Comparison of ENCODE assay signal across 5 cellular contexts in the genomic region with DNA sequence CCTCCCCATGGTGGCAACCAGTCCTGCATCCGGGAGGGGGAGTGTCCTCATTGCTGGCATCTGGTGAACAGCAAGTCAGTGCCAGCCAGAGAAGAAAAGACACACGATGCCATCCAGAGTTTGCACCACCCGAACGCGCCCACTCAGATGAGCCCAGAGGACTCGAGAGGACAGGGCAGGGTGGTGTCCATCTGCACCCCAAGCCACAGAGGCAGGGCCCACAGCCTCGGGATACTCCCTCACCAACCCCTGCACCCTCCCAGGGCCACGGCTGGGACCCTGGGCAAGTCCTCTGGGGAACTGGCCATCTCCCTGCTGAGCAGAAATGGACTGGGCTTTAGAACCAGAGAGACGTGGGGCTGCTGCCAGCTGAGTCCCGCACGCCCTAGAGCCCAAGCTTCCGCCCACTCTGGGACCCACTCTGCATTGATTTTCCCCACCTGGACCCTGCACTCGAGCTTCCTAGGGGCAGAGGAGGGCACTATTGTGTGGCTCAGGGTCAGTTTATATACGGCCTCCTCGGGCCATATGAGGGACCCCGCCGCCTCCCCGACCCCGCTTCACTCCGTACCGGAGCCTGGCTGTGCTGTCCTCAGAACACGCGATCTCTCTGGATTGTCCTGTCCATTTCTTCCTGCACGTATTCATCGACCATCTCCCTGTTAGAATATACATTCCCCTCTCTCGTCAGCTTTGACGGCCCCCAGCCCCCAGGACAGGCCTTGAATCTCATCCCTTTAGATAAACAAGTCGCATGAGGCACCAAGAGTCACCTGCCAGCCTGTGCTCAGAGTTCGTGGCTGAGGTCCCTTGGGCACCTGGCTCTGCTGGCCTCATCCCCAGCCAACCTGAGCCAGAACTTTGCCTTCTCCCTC. TPM values are rescaled to one million over a fixed set of nuclear protein-coding genes. Genes with fewer than 3 reads are reported as not detected.
"Had no signal": no experiment of that assay in that cellular context is flagged by ENCODE, and none has a peak within 500 bp of the region (broad histone marks: within the 10 kb centered on the region; RNA-seq: fewer than 3 reads in every experiment).

No MANE protein-coding gene starts in this region.

RNA-seq across cellular contexts. Expression of a gene that starts 0.5 kb away (rescaled TPM):
- total RNA-seq: activated CD4-positive, alpha-beta T cell treated with anti-CD3 and anti-CD28 coated beads, Interleukin-2, amount 10 ng/mL, durations not matched to agents 7 days and 5 days; activated CD8-positive, alpha-beta T cell treated with anti-CD3 and anti-CD28 coated beads, Interleukin-2, amount 10 ng/mL, durations not matched to agents 7 days and 5 days; Peyer's patch; SJSA1 had no signal
- polyA plus RNA-seq: SK-N-SH had no signal

RNA-seq across cellular contexts. Expression of a gene that starts 45.9 kb away (rescaled TPM):
- total RNA-seq: SJSA1 had no signal
